ENCODE assay signal across 12 cellular contexts in genomic region chr22:42813501-42813900, GRCh38. TPM values are rescaled to one million over a fixed set of nuclear protein-coding genes. Genes with fewer than 3 reads are reported as not detected.
A peak's percentile ranks its signal among the peaks of the same experiment; 100 is the strongest.
DNase-seq lines count a peak whose midpoint lies in the region; ATAC-seq and TF ChIP-seq lines count a peak whose summit lies in the region.
"Had no signal": no experiment of that assay in that cellular context is flagged by ENCODE, and none has a peak within 500 bp of the region (broad histone marks: within the 10 kb centered on the region; RNA-seq: fewer than 3 reads in every experiment).

No MANE protein-coding gene starts in this region.

- in situ Hi-C loops in GM23248 (cut with MboI), result no loop called here

- no peak overlapping the region for H2AFZ ChIP-seq in GM23248

- H3K9me3 ChIP-seq in GM23248 (ENCODE audit: low read depth), result no peaks in the 10 kb centered on the region
- no peaks in the 10 kb centered on the region for H3K9me3 ChIP-seq in adipocyte (ENCODE audit: control insufficient read depth, low read length)

- H3K4me3 ChIP-seq in GM23248, result no peak overlapping the region
- H3K4me3 ChIP-seq in adipocyte (ENCODE audit: low read length), result no peak overlapping the region
- H3K4me3 ChIP-seq: K562 had no signal

- H3K36me3 ChIP-seq in GM23248 (ENCODE audit: low read depth) (peaks cover 56% of the 10 kb centered on the region), adipocyte (ENCODE audit: control insufficient read depth, insufficient read depth, low read length, severe bottlenecking) (peaks cover 72% of the 10 kb centered on the region)

- peak; percentile 57 for DNase-seq in GM23248
- peak; percentile 37 for DNase-seq in adipocyte (ENCODE audit: low read depth)
- DNase-seq in omental fat pad (ENCODE audit: low spot score), result no peak
- no peak for DNase-seq in occipital lobe (lab: John Stamatoyannopoulos, UW)
- DNase-seq in NCI-H1436 (lab: John Stamatoyannopoulos, UW), result no peak
- DNase-seq: H7, NCI-H1048, NCI-H510A treated with DMSO at 0.1 percent for 48 hours had no signal

- H3K27ac ChIP-seq in 22Rv1 (peak overlapping the region; percentile 28), GM23248 (peak overlapping the region; percentile 1; the same call in 1 of the 2 replicates)
- H3K27ac ChIP-seq: C4-2B had no signal

- H3K27me3 ChIP-seq in GM23248 (replicated peaks; ENCODE audit: insufficient read depth), result no peaks in the 10 kb centered on the region
- H3K27me3 ChIP-seq in adipocyte (replicated peaks; ENCODE audit: control insufficient read depth, insufficient read depth, low read length), result no peaks in the 10 kb centered on the region

- ATAC-seq in omental fat pad (ENCODE audit: low FRiP score) (peak; percentile 33), GM19463 (IDR thresholded peaks at IDR 0.05; ENCODE audit: unreplicated experiment) (no peak)
- ATAC-seq: K562 had no signal

- 56 to 63% methylated on average over 7 of the region's 7 CpGs for WGBS in GM23248 (ENCODE audit: low coverage in 1 of 2, low lambda C conversion rate in 2 of 2, missing lambda C conversion rate in 2 of 2), 2 experiments

- 0 out of 2 replicates have a peak overlapping the region, but pooled peaks have one; percentile 4 for H3K9ac ChIP-seq in GM23248
- H3K9ac ChIP-seq in adipocyte (ENCODE audit: low read length), result no peak overlapping the region

- TF ChIP-seq CTCF in 22Rv1 (IDR thresholded peaks at IDR 0.05) (no peak), omental fat pad (IDR thresholded peaks at IDR 0.05) (no peak)

- peaks cover 53% of the 10 kb centered on the region for H3K79me2 ChIP-seq in GM23248 (ENCODE audit: insufficient read depth)

- H3K4me1 ChIP-seq in GM23248 (ENCODE audit: insufficient read depth) (peaks cover 9% of the 10 kb centered on the region), adipocyte (ENCODE audit: control insufficient read depth, insufficient read depth, low read length) (peaks cover 19% of the 10 kb centered on the region)

- peaks cover 10% of the 10 kb centered on the region; the same call in 1 of the 2 replicates for H3F3A ChIP-seq in GM23248 (ENCODE audit: insufficient read depth)

- H4K20me1 ChIP-seq in GM23248 (ENCODE audit: insufficient read depth), result no peaks in the 10 kb centered on the region

- no peaks in the 10 kb centered on the region for H3K9me2 ChIP-seq in GM23248 (ENCODE audit: insufficient read depth)

- no peak overlapping the region for H3K4me2 ChIP-seq in GM23248 (ENCODE audit: unreplicated experiment)

RNA-seq across cellular contexts. Expression of gene ARFGAP3, which starts 43.6 kb away (rescaled TPM):
- total RNA-seq in GM23248 (2014; rRNA removed; shearing (Covaris generic)), result 83.2 and 96.8 TPM in 2 replicates
- 79.7 and 81.5 TPM in 2 replicates for polyA plus RNA-seq in GM23248 (2016; fragmentation: Nextera tagmentation; extraction: Ambion mirVana)
- total RNA-seq in omental fat pad (100 to 1,000 TPM in 1 of 4 donors, 10 to 100 TPM in 3; 43.0 to 106 (median 50.5) TPM), occipital lobe (72.1 TPM)

Comparison
In these comparisons a context has a peak if more than half of its experiments do, and no peak if none do; other contexts are left out.
1. DNase-seq: peak in GM23248 (single experiment) and adipocyte (single experiment); none in omental fat pad (single experiment), occipital lobe (single experiment) and NCI-H1436 (single experiment).